ENCODE assay signal across 11 cellular contexts in the genomic region with DNA sequence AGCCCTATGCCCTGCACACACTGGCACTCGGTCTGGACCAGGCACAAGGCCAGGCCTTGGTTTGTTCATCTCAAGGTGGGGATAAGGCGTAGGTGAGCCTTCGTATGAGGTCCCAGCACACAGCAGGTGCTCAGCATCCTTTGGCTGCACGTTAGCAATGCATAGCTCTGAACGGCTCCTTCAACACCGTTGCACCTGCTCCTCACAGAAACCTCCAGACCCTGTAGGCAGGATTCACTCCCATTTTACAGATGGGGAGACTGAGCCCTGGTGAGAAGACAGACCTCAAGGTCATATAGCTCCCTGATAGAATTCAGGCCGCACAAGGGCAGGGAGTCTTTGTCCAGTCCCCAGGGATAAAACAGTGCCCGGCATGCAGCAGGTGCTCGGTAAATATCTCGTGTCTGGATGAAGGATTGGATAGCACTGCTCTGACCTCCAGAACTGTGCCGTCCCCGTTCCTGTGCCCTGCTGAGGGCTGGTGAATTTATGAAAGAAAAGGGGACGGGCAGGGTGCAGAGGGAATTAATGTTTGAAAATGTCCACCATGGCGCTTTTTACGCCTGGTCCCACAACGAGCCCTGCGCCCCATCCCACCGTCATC. TPM values are rescaled to one million over a fixed set of nuclear protein-coding genes. Genes with fewer than 3 reads are reported as not detected.
DNase-seq lines count a peak whose midpoint lies in the region; ATAC-seq and TF ChIP-seq lines count a peak whose summit lies in the region.
"Had no signal": no experiment of that assay in that cellular context is flagged by ENCODE, and none has a peak within 500 bp of the region (broad histone marks: within the 10 kb centered on the region; RNA-seq: fewer than 3 reads in every experiment).

No MANE protein-coding gene starts in this region.

- WGBS in right cardiac atrium, result 44% methylated on average over 18 of the region's 18 CpGs
- 53% methylated on average over 18 of the region's 18 CpGs for WGBS in prostate gland

- H3K4me3 ChIP-seq in CD8-positive, alpha-beta T cell (ENCODE audit: low read depth, low read length), result no peak overlapping the region
- H3K4me3 ChIP-seq in right cardiac atrium (ENCODE audit: low read length) (peak overlapping the region; percentile 47), prostate gland (peak overlapping the region; percentile 41 to 51)

- no peaks in the 10 kb centered on the region for H3K4me1 ChIP-seq in CD8-positive, alpha-beta T cell (ENCODE audit: insufficient read depth, low read length)
- no peaks in the 10 kb centered on the region for H3K4me1 ChIP-seq in right cardiac atrium (ENCODE audit: control insufficient read depth, insufficient read depth, low read length)
- no peaks in the 10 kb centered on the region for H3K4me1 ChIP-seq in prostate gland (replicated peaks)

- TF ChIP-seq POLR2A in prostate gland (IDR thresholded peaks at IDR 0.05), result no peak

- peaks cover 4% of the 10 kb centered on the region for H3K27me3 ChIP-seq in CD8-positive, alpha-beta T cell (ENCODE audit: insufficient read depth, low read length)
- no peaks in the 10 kb centered on the region for H3K27me3 ChIP-seq in right cardiac atrium (ENCODE audit: control insufficient read depth, insufficient read depth)
- H3K27me3 ChIP-seq in prostate gland (replicated peaks; ENCODE audit: insufficient read depth), result no peaks in the 10 kb centered on the region

- H3K36me3 ChIP-seq in CD8-positive, alpha-beta T cell (ENCODE audit: insufficient read depth, low read length), result no peaks in the 10 kb centered on the region
- H3K36me3 ChIP-seq in prostate gland, result no peaks in the 10 kb centered on the region

- no peak overlapping the region for H3K27ac ChIP-seq in CD8-positive, alpha-beta T cell (ENCODE audit: low read depth, low read length)
- H3K27ac ChIP-seq in right cardiac atrium (ENCODE audit: low read length) (no peak overlapping the region), prostate gland (peak overlapping the region in 1 of 2 donors; percentile 78)

- no peak for ATAC-seq in CD8-positive, alpha-beta T cell
- no peak for ATAC-seq in right cardiac atrium
- ATAC-seq in GM19463 (IDR thresholded peaks at IDR 0.05; ENCODE audit: unreplicated experiment), result no peak

- peaks cover 52% of the 10 kb centered on the region for H3K27me3 Mint-ChIP-seq in CD8-positive, alpha-beta T cell (ENCODE audit: low read depth)

- intact Hi-C loops in CD8-positive, alpha-beta T cell (cut with DNase I, micrococcal nuclease), result no loop called here
- intact Hi-C loops in right cardiac atrium (cut with DNase I) (no loop called here), prostate gland (cut with DNase I) (no loop called here)

- CTCF ChIA-PET in CD8-positive, alpha-beta T cell (lab: Charles Lee), result no interaction called here

- POLR2A ChIA-PET in CD8-positive, alpha-beta T cell (lab: Charles Lee), result no interaction called here

- no peak for TF ChIP-seq CTCF in CD8-positive, alpha-beta T cell (IDR thresholded peaks at IDR 0.05)
- no peak for TF ChIP-seq CTCF in prostate gland (IDR thresholded peaks at IDR 0.05)

- H3K4me1 Mint-ChIP-seq in CD8-positive, alpha-beta T cell (ENCODE audit: low read depth), result peaks cover 6% of the 10 kb centered on the region

- peak in 1 of 7 experiments; percentile 31 for DNase-seq in CD8-positive, alpha-beta T cell
- peak; percentile 45 for DNase-seq in activated CD8-positive, alpha-beta memory T cell treated with anti-CD3 and anti-CD28 coated beads, Interleukin-2, amount 50 U/mL, for 48 hours
- no peak for DNase-seq in right cardiac atrium
- DNase-seq in prostate gland (ENCODE audit: low spot score), result no peak
- no peak for DNase-seq in SW 1271 (lab: John Stamatoyannopoulos, UW)
- no peak for DNase-seq in HuH-7.5 (ENCODE audit: low spot score)
- no peak for DNase-seq in NCI-H345 treated with DMSO at 0.1 percent for 48 hours (lab: John Stamatoyannopoulos, UW; ENCODE audit: unreplicated experiment)
- DNase-seq: activated naive CD4-positive, alpha-beta T cell treated with anti-CD3 and anti-CD28 coated beads, Interleukin-2, amount 50 U/mL, for 16 hours; DMS79 treated with DMSO at 0.1 percent for 48 hours; NCI-H187 had no signal

- peak overlapping the region; percentile 42 for H3K4me3 Mint-ChIP-seq in CD8-positive, alpha-beta T cell

- H3K27ac Mint-ChIP-seq in CD8-positive, alpha-beta T cell, result no peak overlapping the region

- H3K9me3 Mint-ChIP-seq in CD8-positive, alpha-beta T cell, result no peaks in the 10 kb centered on the region

- H3K9me3 ChIP-seq in CD8-positive, alpha-beta T cell (ENCODE audit: low read length), result no peaks in the 10 kb centered on the region
- H3K9me3 ChIP-seq in right cardiac atrium (ENCODE audit: control insufficient read depth, low read length) (no peaks in the 10 kb centered on the region), prostate gland (no peaks in the 10 kb centered on the region)

- H3K36me3 Mint-ChIP-seq in CD8-positive, alpha-beta T cell, result no peaks in the 10 kb centered on the region

RNA-seq across cellular contexts. Expression of gene PPP2R2C, which starts 2.4 kb away (rescaled TPM):
- not detected for total RNA-seq in CD8-positive, alpha-beta T cell
- total RNA-seq in right cardiac atrium (1 to 10 TPM; 2.3 to 7.2 (median 4.7) TPM), prostate gland (10 to 100 TPM in 1 of 2 donors, 1 to 10 TPM in 1; 8.0 to 10.4 TPM)
- polyA plus RNA-seq in right cardiac atrium, result 2.8 TPM
